Comparison of ENCODE assay signal across 21 cellular contexts in the genomic region with DNA sequence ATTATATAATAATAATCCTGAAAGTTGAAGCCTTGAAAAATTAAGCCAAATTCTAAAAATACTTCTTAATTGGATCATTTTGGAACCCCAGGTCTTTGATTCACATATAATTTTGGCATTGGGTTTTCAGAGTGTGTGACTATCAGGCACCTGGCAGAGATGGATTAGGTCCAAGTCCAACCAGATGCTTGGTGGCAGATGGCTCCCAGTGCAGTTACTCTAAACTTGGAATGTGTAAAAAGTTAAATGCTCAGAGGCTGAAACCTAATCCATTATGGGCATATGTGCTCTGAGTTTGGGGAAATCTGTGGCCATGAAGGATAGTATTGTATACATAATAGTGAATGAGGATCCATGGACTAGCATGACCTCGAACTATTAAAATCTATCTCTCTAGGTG.
DNase-seq lines count a peak whose midpoint lies in the region.
"Had no signal": no experiment of that assay in that cellular context is flagged by ENCODE, and none has a peak within 500 bp of the region (broad histone marks: within the 10 kb centered on the region; RNA-seq: fewer than 3 reads in every experiment).

No MANE protein-coding gene starts in this region.

- no peaks in the 10 kb centered on the region for H3K9me3 Mint-ChIP-seq in activated T-helper 1 cell treated with anti-CD3 and anti-CD28 coated beads, Interleukin-12 subunit alpha, Interleukin-12 subunit beta, Interleukin-2, Interleukin-4 antibody, amounts not matched to agents 30 ng/mL and 10 ng/mL and 1 ng/mL, durations not matched to agents 14 hours and 24 hours and 36 hours

- H3K27ac Mint-ChIP-seq in activated T-helper 1 cell treated with anti-CD3 and anti-CD28 coated beads, Interleukin-12 subunit alpha, Interleukin-12 subunit beta, Interleukin-2, Interleukin-4 antibody, amounts not matched to agents 30 ng/mL and 10 ng/mL and 1 ng/mL, durations not matched to agents 14 hours and 24 hours and 36 hours, result no peak overlapping the region
- H3K27ac Mint-ChIP-seq: activated naive CD8-positive, alpha-beta T cell; natural killer cell had no signal

- DNase-seq in NCI-H2081 (lab: John Stamatoyannopoulos, UW) (peak; percentile 35 to 78), NCI-H2081 treated with DMSO at 0.1 percent for 48 hours (lab: John Stamatoyannopoulos, UW) (no peak), NCI-H524 (lab: John Stamatoyannopoulos, UW) (peak; percentile 81 to 97), cerebellar cortex (ENCODE audit: low spot score) (peak; percentile 66), NOMO-1 treated with dmso at 0.1 percent for 144 hours (lab: John Stamatoyannopoulos, UW; ENCODE audit: unreplicated experiment) (no peak), NCI-H510A treated with DMSO at 0.1 percent for 48 hours (lab: John Stamatoyannopoulos, UW) (no peak), DMS79 treated with DMSO at 0.1 percent for 48 hours (lab: John Stamatoyannopoulos, UW) (no peak)
- no peak for DNase-seq in activated T-helper 1 cell treated with anti-CD3 and anti-CD28 coated beads, Interleukin-12 subunit alpha, Interleukin-12 subunit beta, Interleukin-2, Interleukin-4 antibody, amounts not matched to agents 30 ng/mL and 10 ng/mL and 1 ng/mL, durations not matched to agents 14 hours and 24 hours and 36 hours (ENCODE audit: low spot score)
- DNase-seq: 8988T; activated CD4-positive, alpha-beta T cell treated with anti-CD3 and anti-CD28 coated beads for 4 hours; activated effector memory CD4-positive, alpha-beta T cell treated with anti-CD3 and anti-CD28 coated beads, Interleukin-2, amount 50 U/mL, for 16 hours; effector memory CD4-positive, alpha-beta T cell; lower lobe of right lung; natural killer cell; NCI-H1417; NCI-H526 treated with DMSO at 0.1 percent for 48 hours; SIG-M5; stimulated activated naive CD4-positive, alpha-beta T cell; SW 1271; upper lobe of right lung had no signal

- H3K36me3 Mint-ChIP-seq in activated T-helper 1 cell treated with anti-CD3 and anti-CD28 coated beads, Interleukin-12 subunit alpha, Interleukin-12 subunit beta, Interleukin-2, Interleukin-4 antibody, amounts not matched to agents 30 ng/mL and 10 ng/mL and 1 ng/mL, durations not matched to agents 14 hours and 24 hours and 36 hours (ENCODE audit: low read depth), result no peaks in the 10 kb centered on the region
- H3K36me3 Mint-ChIP-seq: activated naive CD8-positive, alpha-beta T cell; natural killer cell had no signal

- H3K4me3 Mint-ChIP-seq in activated T-helper 1 cell treated with anti-CD3 and anti-CD28 coated beads, Interleukin-12 subunit alpha, Interleukin-12 subunit beta, Interleukin-2, Interleukin-4 antibody, amounts not matched to agents 30 ng/mL and 10 ng/mL and 1 ng/mL, durations not matched to agents 14 hours and 24 hours and 36 hours, result no peak overlapping the region
- H3K4me3 Mint-ChIP-seq: activated naive CD8-positive, alpha-beta T cell; natural killer cell had no signal

- intact Hi-C loops in activated T-helper 1 cell treated with anti-CD3 and anti-CD28 coated beads, Interleukin-12 subunit alpha, Interleukin-12 subunit beta, Interleukin-2, Interleukin-4 antibody, amounts not matched to agents 30 ng/mL and 10 ng/mL and 1 ng/mL, durations not matched to agents 14 hours and 24 hours and 36 hours (cut with micrococcal nuclease), result no loop called here

- no peaks in the 10 kb centered on the region for H3K27me3 Mint-ChIP-seq in activated T-helper 1 cell treated with anti-CD3 and anti-CD28 coated beads, Interleukin-12 subunit alpha, Interleukin-12 subunit beta, Interleukin-2, Interleukin-4 antibody, amounts not matched to agents 30 ng/mL and 10 ng/mL and 1 ng/mL, durations not matched to agents 14 hours and 24 hours and 36 hours (ENCODE audit: insufficient read depth)

- H3K4me1 Mint-ChIP-seq in activated T-helper 1 cell treated with anti-CD3 and anti-CD28 coated beads, Interleukin-12 subunit alpha, Interleukin-12 subunit beta, Interleukin-2, Interleukin-4 antibody, amounts not matched to agents 30 ng/mL and 10 ng/mL and 1 ng/mL, durations not matched to agents 14 hours and 24 hours and 36 hours (ENCODE audit: low read depth), result no peaks in the 10 kb centered on the region
- H3K4me1 Mint-ChIP-seq: natural killer cell had no signal

Comparison
In these comparisons a context has a peak if more than half of its experiments do, and no peak if none do; other contexts are left out.
1. DNase-seq: peak in NCI-H2081 (2 of 2), NCI-H524 (2 of 2) and cerebellar cortex (single experiment); none in NCI-H2081 treated with DMSO at 0.1 percent for 48 hours (single experiment), activated T-helper 1 cell treated with anti-CD3 and anti-CD28 coated beads, Interleukin-12 subunit alpha, Interleukin-12 subunit beta, Interleukin-2, Interleukin-4 antibody, amounts not matched to agents 30 ng/mL and 10 ng/mL and 1 ng/mL, durations not matched to agents 14 hours and 24 hours and 36 hours (single experiment), NOMO-1 treated with dmso at 0.1 percent for 144 hours (single experiment), NCI-H510A treated with DMSO at 0.1 percent for 48 hours (single experiment) and DMS79 treated with DMSO at 0.1 percent for 48 hours (single experiment).